In the genomic region with DNA sequence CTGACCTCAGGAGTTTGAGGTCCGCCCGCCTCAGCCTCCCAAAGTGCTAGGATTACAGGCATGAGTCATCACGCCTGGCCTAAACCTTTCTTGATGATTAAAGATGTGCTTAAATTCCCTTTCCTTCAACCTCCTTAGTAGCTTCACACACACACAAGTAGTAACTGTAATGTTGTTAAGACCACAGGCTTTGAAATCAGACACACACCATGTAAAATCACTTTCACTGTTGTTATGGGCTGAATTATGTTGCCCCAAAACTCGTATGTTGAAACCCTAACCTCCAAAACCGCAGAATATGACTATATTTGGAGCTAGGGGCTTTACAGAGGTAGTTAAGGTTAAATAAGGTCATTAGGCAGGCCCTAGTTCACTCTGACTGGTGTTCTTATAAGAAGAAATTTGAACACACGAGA, we compare ENCODE assay signal across 10 cellular contexts.
DNase-seq lines count a peak whose midpoint lies in the region; ATAC-seq, FAIRE-seq and TF ChIP-seq lines count a peak whose summit lies in the region.
"Had no signal": no experiment of that assay in that cellular context is flagged by ENCODE, and none has a peak within 500 bp of the region (broad histone marks: within the 10 kb centered on the region; RNA-seq: fewer than 3 reads in every experiment).

No MANE protein-coding gene starts in this region.

- no peak overlapping the region for H3K4me3 Mint-ChIP-seq in activated T-helper 2 cell treated with anti-CD3 and anti-CD28 coated beads, Interferon-gamma antibody, Interleukin-2, Interleukin-4, amounts not matched to agents 10 μg/mL and 5 μg/mL and 100 μg/mL, durations not matched to agents 14 hours and 24 hours and 36 hours (ENCODE audit: low read depth)

- H3K36me3 Mint-ChIP-seq in activated T-helper 2 cell treated with anti-CD3 and anti-CD28 coated beads, Interferon-gamma antibody, Interleukin-2, Interleukin-4, amounts not matched to agents 10 μg/mL and 5 μg/mL and 100 μg/mL, durations not matched to agents 14 hours and 24 hours and 36 hours (ENCODE audit: low read depth): no peaks in the 10 kb centered on the region

- DNase-seq in HT1080 (ENCODE audit: low read depth): peak; percentile 61
- no peak for DNase-seq in endothelial cell of umbilical vein (ENCODE audit: low read depth, low spot score)
- no peak for DNase-seq in NCI-H1092 (lab: John Stamatoyannopoulos, UW)
- no peak for DNase-seq in mucosa of descending colon
- DNase-seq in activated T-helper 2 cell treated with anti-CD3 and anti-CD28 coated beads, Interferon-gamma antibody, Interleukin-2, Interleukin-4, amounts not matched to agents 10 μg/mL and 5 μg/mL and 100 μg/mL, durations not matched to agents 14 hours and 24 hours and 36 hours (ENCODE audit: low spot score): no peak
- no peak for DNase-seq in NCI-H774 (lab: John Stamatoyannopoulos, UW)

- no peak for FAIRE-seq in endothelial cell of umbilical vein (lab: Jason Lieb, UNC)
- FAIRE-seq: colon had no signal

- intact Hi-C loops in endothelial cell of umbilical vein (cut with micrococcal nuclease) (no loop called here), mucosa of descending colon (cut with DNase I, micrococcal nuclease) (no loop called here)
- intact Hi-C loops in activated T-helper 2 cell treated with anti-CD3 and anti-CD28 coated beads, Interferon-gamma antibody, Interleukin-2, Interleukin-4, amounts not matched to agents 10 μg/mL and 5 μg/mL and 100 μg/mL, durations not matched to agents 14 hours and 24 hours and 36 hours (cut with micrococcal nuclease): no loop called here

- ATAC-seq in GM18505 (IDR thresholded peaks at IDR 0.05; ENCODE audit: unreplicated experiment) (peak; percentile 88), GM21825 (IDR thresholded peaks at IDR 0.05; ENCODE audit: unreplicated experiment) (peak; percentile 72), mucosa of descending colon (no peak)

- H3K36me3 ChIP-seq in endothelial cell of umbilical vein (ENCODE audit: control insufficient read depth in 2 of 2, extremely low read depth in 1 of 2, insufficient read depth in 2 of 2, low read length in 2 of 2) (no peaks in the 10 kb centered on the region), mucosa of descending colon (ENCODE audit: low read depth) (no peaks in the 10 kb centered on the region)
- H3K36me3 ChIP-seq: thoracic aorta had no signal

- H3K9ac ChIP-seq in endothelial cell of umbilical vein (replicated peaks; ENCODE audit: extremely low read depth, insufficient read depth, low read length): no peak overlapping the region

- H3K27me3 ChIP-seq in endothelial cell of umbilical vein (ENCODE audit: control insufficient read depth in 2 of 2, insufficient read depth in 2 of 2, low read length in 2 of 2): no peaks in the 10 kb centered on the region

- H3K79me2 ChIP-seq in endothelial cell of umbilical vein (ENCODE audit: control insufficient read depth, insufficient read depth, low read length): no peaks in the 10 kb centered on the region

- peaks cover 10% of the 10 kb centered on the region for H3K27me3 Mint-ChIP-seq in activated T-helper 2 cell treated with anti-CD3 and anti-CD28 coated beads, Interferon-gamma antibody, Interleukin-2, Interleukin-4, amounts not matched to agents 10 μg/mL and 5 μg/mL and 100 μg/mL, durations not matched to agents 14 hours and 24 hours and 36 hours (ENCODE audit: low read depth)

- H4K20me1 ChIP-seq in endothelial cell of umbilical vein (replicated peaks; ENCODE audit: control insufficient read depth, extremely low read depth, insufficient read depth, low read length): no peaks in the 10 kb centered on the region

- H3K4me1 ChIP-seq in endothelial cell of umbilical vein (ENCODE audit: control insufficient read depth, extremely low read depth, insufficient read depth, low read length) (no peaks in the 10 kb centered on the region), mucosa of descending colon (ENCODE audit: low read depth) (no peaks in the 10 kb centered on the region)

- no peak for TF ChIP-seq POLR2A in GM18505 (IDR thresholded peaks at IDR 0.05; ENCODE audit: borderline replicate concordance, extremely low read depth, insufficient read depth, insufficient read length)
- no peak for TF ChIP-seq POLR2A in endothelial cell of umbilical vein (IDR thresholded peaks at IDR 0.05; ENCODE audit: low read depth, low read length)

- no peak overlapping the region for H3K27ac ChIP-seq in endothelial cell of umbilical vein (ENCODE audit: insufficient read depth, low read depth, low read length)
- H3K27ac ChIP-seq: thoracic aorta had no signal

- no peaks in the 10 kb centered on the region for H3K4me1 Mint-ChIP-seq in activated T-helper 2 cell treated with anti-CD3 and anti-CD28 coated beads, Interferon-gamma antibody, Interleukin-2, Interleukin-4, amounts not matched to agents 10 μg/mL and 5 μg/mL and 100 μg/mL, durations not matched to agents 14 hours and 24 hours and 36 hours (ENCODE audit: low read depth)

- H3K9me3 ChIP-seq in endothelial cell of umbilical vein (replicated peaks; ENCODE audit: control insufficient read depth, insufficient read depth, low read length) (no peaks in the 10 kb centered on the region), mucosa of descending colon (no peaks in the 10 kb centered on the region)
- H3K9me3 ChIP-seq: thoracic aorta had no signal

- POLR2A ChIA-PET in endothelial cell of umbilical vein (lab: Charles Lee): no interaction called here

- H3K27ac Mint-ChIP-seq in activated T-helper 2 cell treated with anti-CD3 and anti-CD28 coated beads, Interferon-gamma antibody, Interleukin-2, Interleukin-4, amounts not matched to agents 10 μg/mL and 5 μg/mL and 100 μg/mL, durations not matched to agents 14 hours and 24 hours and 36 hours: no peak overlapping the region

- no peak overlapping the region for H3K4me3 ChIP-seq in endothelial cell of umbilical vein (replicated peaks in 1 of 3; ENCODE audit: insufficient read depth in 1 of 3, low read depth in 1 of 3, low read length in 3 of 3)
- H3K4me3 ChIP-seq in mucosa of descending colon: no peak overlapping the region
- H3K4me3 ChIP-seq: thoracic aorta had no signal

- no peaks in the 10 kb centered on the region for H3K9me3 Mint-ChIP-seq in activated T-helper 2 cell treated with anti-CD3 and anti-CD28 coated beads, Interferon-gamma antibody, Interleukin-2, Interleukin-4, amounts not matched to agents 10 μg/mL and 5 μg/mL and 100 μg/mL, durations not matched to agents 14 hours and 24 hours and 36 hours

- no peak overlapping the region for H3K4me2 ChIP-seq in endothelial cell of umbilical vein (ENCODE audit: insufficient read depth, low read length)

- dilution Hi-C loops in endothelial cell of umbilical vein (cut with MboI; ENCODE audit: extremely low pct_ligation_motif_present, low sequenced_read_pairs): no loop called here

- H3K9me1 ChIP-seq in endothelial cell of umbilical vein (replicated peaks; ENCODE audit: control insufficient read depth, extremely low read depth, insufficient read depth, low read length): no peaks in the 10 kb centered on the region

- H2AFZ ChIP-seq in endothelial cell of umbilical vein (ENCODE audit: low read depth, low read length): no peak overlapping the region

- no TSS peak for BruUV-seq in endothelial cell of umbilical vein (replicated peaks; lab: Mats Ljungman, UMichigan)

- CTCF ChIA-PET in endothelial cell of umbilical vein (lab: Charles Lee): no interaction called here

- TF ChIP-seq CTCF in endothelial cell of umbilical vein (IDR thresholded peaks at IDR 0.05; ENCODE audit: extremely low read depth in 1 of 2, insufficient read depth in 1 of 2, low read depth in 1 of 2, low read length in 2 of 2) (no peak), mucosa of descending colon (IDR thresholded peaks at IDR 0.05) (no peak)

TF ChIP-seq in endothelial cell of umbilical vein, 7 proteins besides CTCF, POLR2A, EP300 and RAD21:
- TF ChIP-seq JUN (IDR thresholded peaks at IDR 0.05; ENCODE audit: borderline replicate concordance, insufficient read depth, insufficient read length, low read depth): peak; percentile 3
- TF ChIP-seq, protein P1, sequence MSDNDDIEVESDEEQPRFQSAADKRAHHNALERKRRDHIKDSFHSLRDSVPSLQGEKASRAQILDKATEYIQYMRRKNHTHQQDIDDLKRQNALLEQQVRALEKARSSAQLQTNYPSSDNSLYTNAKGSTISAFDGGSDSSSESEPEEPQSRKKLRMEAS (IDR thresholded peaks at IDR 0.05; ENCODE audit: insufficient read depth, insufficient read length): no peak
